ENCODE assay signal across 23 cellular contexts in genomic region chr3:18717588-18717987, GRCh38.
DNase-seq lines count a peak whose midpoint lies in the region; ATAC-seq, FAIRE-seq and TF ChIP-seq lines count a peak whose summit lies in the region.
"Had no signal": no experiment of that assay in that cellular context is flagged by ENCODE, and none has a peak within 500 bp of the region (broad histone marks: within the 10 kb centered on the region; RNA-seq: fewer than 3 reads in every experiment).

No MANE protein-coding gene starts in this region.

- H3K4me1 Mint-ChIP-seq in T-helper 17 cell = peaks cover 28% of the 10 kb centered on the region
- H3K4me1 Mint-ChIP-seq in immature natural killer cell = peaks cover 65 to 83% of the 10 kb centered on the region in 2 donors

- peak overlapping the region; percentile 30 to 69 (median 48); a peak in 21 of 22 replicates for H3K4me2 ChIP-seq in BLaER1 treated with 17β-estradiol and CSF1 and Interleukin-3, amounts not matched to agents 10 nM and 100 nM

- ATAC-seq in T-helper 17 cell = peak; percentile 54
- ATAC-seq: esophagus mucosa, HCT116, left ventricle myocardium superior had no signal

- H3K36me3 Mint-ChIP-seq in T-helper 17 cell (ENCODE audit: low read depth) = no peaks in the 10 kb centered on the region
- H3K36me3 Mint-ChIP-seq in immature natural killer cell = peaks cover 11 to 28% (median 22%) of the 10 kb centered on the region in 3 donors

- no peaks in the 10 kb centered on the region for H3K27me3 ChIP-seq in BLaER1 treated with 17β-estradiol and CSF1 and Interleukin-3, amounts not matched to agents 10 nM and 100 nM
- no peaks in the 10 kb centered on the region for H3K27me3 ChIP-seq in WERI-Rb-1 (ENCODE audit: insufficient read depth, low read depth, severe bottlenecking)
- H3K27me3 ChIP-seq: ovary, testis had no signal

- TF ChIP-seq CTCF in WERI-Rb-1 (IDR thresholded peaks at IDR 0.05; ENCODE audit: low read depth, low read length) = no peak

- H3K9ac ChIP-seq in BLaER1 treated with 17β-estradiol and CSF1 and Interleukin-3, amounts not matched to agents 10 nM and 100 nM = no peak overlapping the region

- no peak for FAIRE-seq in GM12891 (lab: Jason Lieb, UNC)
- FAIRE-seq: bronchial epithelial cell, D721Med, G401.6, GM12892, RCC 7860, TTC549 had no signal

- peaks cover 0 to 14% (median 0%) of the 10 kb centered on the region in 11 experiments; a peak in 5 of 22 replicates for H3K9me3 ChIP-seq in BLaER1 treated with 17β-estradiol and CSF1 and Interleukin-3, amounts not matched to agents 10 nM and 100 nM (replicated peaks in 1 of 11)
- H3K9me3 ChIP-seq in T-helper 17 cell (ENCODE audit: control insufficient read depth, low read length, poor library complexity, severe bottlenecking) (no peaks in the 10 kb centered on the region), WERI-Rb-1 (ENCODE audit: severe bottlenecking) (no peaks in the 10 kb centered on the region)
- H3K9me3 ChIP-seq: ovary, testis had no signal

- in situ Hi-C loops in G401 (cut with HindIII; ENCODE audit: low sequenced_read_pairs) = no loop called here

- no peaks in the 10 kb centered on the region for H4K20me1 ChIP-seq in BLaER1 treated with 17β-estradiol and CSF1 and Interleukin-3, amounts not matched to agents 10 nM and 100 nM

- no peaks in the 10 kb centered on the region for H3K36me3 ChIP-seq in BLaER1 treated with 17β-estradiol and CSF1 and Interleukin-3, amounts not matched to agents 10 nM and 100 nM
- H3K36me3 ChIP-seq in WERI-Rb-1 = no peaks in the 10 kb centered on the region
- H3K36me3 ChIP-seq: ovary had no signal

- peak overlapping the region in 5 of 11 experiments; percentile 21 to 43 (median 27); a peak in 6 of 22 replicates for H3K27ac ChIP-seq in BLaER1 treated with 17β-estradiol and CSF1 and Interleukin-3, amounts not matched to agents 10 nM and 100 nM
- no peak overlapping the region for H3K27ac ChIP-seq in WERI-Rb-1
- H3K27ac ChIP-seq: ovary, SK-N-MC, testis had no signal

- peaks cover 10 to 26% (median 17%) of the 10 kb centered on the region in 10 experiments; a peak in 19 of 20 replicates for H3K4me1 ChIP-seq in BLaER1 treated with 17β-estradiol and CSF1 and Interleukin-3, amounts not matched to agents 10 nM and 100 nM
- H3K4me1 ChIP-seq: testis had no signal

- DNase-seq in GM12891 (ENCODE audit: insufficient read length, low spot score) (no peak), T-helper 17 cell (no peak), immature natural killer cell (no peak), NCI-H510A (lab: John Stamatoyannopoulos, UW) (no peak), midbrain (lab: John Stamatoyannopoulos, UW) (no peak), WERI-Rb-1 (no peak), G401 (ENCODE audit: low spot score) (no peak)
- DNase-seq: left ventricle myocardium superior; NCI-H1417; NCI-H2171 treated with DMSO at 0.1 percent for 48 hours; ovary; stimulated activated CD4-positive, alpha-beta T cell treated with anti-CD3 and anti-CD28 coated beads, Interleukin-2, amount 100 ng/mL, for 48 hours; testis had no signal

- H3K27ac Mint-ChIP-seq in T-helper 17 cell = peak overlapping the region; percentile 8
- peak overlapping the region; percentile 5 to 82 (median 79) for H3K27ac Mint-ChIP-seq in immature natural killer cell

- no peak for TF ChIP-seq POLR2A in GM12891 (IDR thresholded peaks at IDR 0.05; ENCODE audit: low read depth, low read length)

- H3K27me3 Mint-ChIP-seq in T-helper 17 cell (no peaks in the 10 kb centered on the region), immature natural killer cell (ENCODE audit: low read depth in 3 of 3) (peaks cover 0 to 4% (median 0%) of the 10 kb centered on the region in 3 donors)

- peaks cover 2 to 9% (median 5%) of the 10 kb centered on the region in 6 donors for H3K9me3 Mint-ChIP-seq in immature natural killer cell

- H3K4me3 Mint-ChIP-seq in T-helper 17 cell (peak overlapping the region; percentile 2), immature natural killer cell (peak overlapping the region; percentile 10 to 41 (median 31))

- no peak overlapping the region for H3K4me3 ChIP-seq in BLaER1 treated with 17β-estradiol and CSF1 and Interleukin-3, amounts not matched to agents 10 nM and 100 nM
- H3K4me3 ChIP-seq in WERI-Rb-1 (ENCODE audit: low read depth, low read length) = no peak overlapping the region
- H3K4me3 ChIP-seq: ovary, SK-N-MC, testis had no signal

TF ChIP-seq in GM12891, 5 proteins besides CTCF, POLR2A, EP300 and RAD21:
- TF ChIP-seq PAX5 (IDR thresholded peaks at IDR 0.05; ENCODE audit: insufficient read depth, low read length, severe bottlenecking) (peak; percentile 13), POU2F2 (IDR thresholded peaks at IDR 0.05; ENCODE audit: low read depth, low read length) (no peak), POLR2AphosphoS5 (IDR thresholded peaks at IDR 0.05; ENCODE audit: low read depth, low read length) (no peak)
